Comparison of ENCODE assay signal across 1 cellular context in the genomic region with DNA sequence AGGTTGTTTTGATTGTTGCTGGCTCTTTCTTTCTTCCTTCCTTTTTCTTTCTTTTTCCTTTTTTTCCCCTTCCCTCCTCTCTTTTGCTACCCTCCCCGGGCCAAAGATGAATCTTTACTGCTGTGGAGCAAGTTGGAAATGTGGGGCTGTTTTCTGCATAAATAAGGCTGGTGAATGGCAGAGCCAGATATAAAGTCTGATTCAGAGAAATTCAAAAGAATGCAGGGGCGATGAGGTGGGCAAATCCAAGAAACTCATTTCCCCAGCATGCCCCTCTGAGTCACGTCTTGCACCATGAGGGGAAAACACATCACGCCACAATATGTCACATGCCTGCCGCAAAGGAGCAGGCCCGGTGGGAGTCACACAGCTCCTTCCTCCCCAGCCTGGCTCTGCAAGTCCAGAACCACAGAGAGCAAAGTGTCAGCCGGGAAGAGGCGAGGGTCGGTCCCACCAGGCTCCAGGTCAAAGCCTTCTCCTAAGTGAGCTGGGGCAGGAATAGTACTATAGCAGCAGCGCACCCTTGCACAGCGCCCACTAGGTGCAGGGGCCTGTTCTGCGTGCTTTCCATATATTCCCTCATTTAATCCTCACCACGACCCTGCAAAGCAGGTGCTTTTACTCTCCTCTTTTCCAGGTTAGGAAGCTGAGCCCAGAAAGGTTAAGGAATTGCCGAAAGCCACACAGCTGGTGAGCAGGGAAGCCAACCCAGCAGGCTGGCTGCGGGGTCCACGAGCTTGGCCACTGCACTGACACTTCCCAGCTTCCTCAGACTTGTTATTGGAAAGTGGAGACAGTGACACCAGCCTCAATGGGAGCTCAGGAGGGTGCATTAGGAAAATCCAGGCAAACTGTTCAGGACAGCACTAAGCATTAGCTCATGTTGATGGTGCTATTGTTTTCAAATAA.
TF ChIP-seq lines count a peak whose summit lies in the region.

No MANE protein-coding gene starts in this region.

TF ChIP-seq in HepG2, 621 proteins besides CTCF, POLR2A, EP300 and RAD21 (continued from another document):
- TF ChIP-seq KAT7 (CRISPR knock-in tag; IDR thresholded peaks at IDR 0.05; ENCODE audit: borderline replicate concordance) = no peak
- TF ChIP-seq ZNF33A (CRISPR knock-in tag; IDR thresholded peaks at IDR 0.05; ENCODE audit: borderline replicate concordance) = no peak
- TF ChIP-seq, protein P1, sequence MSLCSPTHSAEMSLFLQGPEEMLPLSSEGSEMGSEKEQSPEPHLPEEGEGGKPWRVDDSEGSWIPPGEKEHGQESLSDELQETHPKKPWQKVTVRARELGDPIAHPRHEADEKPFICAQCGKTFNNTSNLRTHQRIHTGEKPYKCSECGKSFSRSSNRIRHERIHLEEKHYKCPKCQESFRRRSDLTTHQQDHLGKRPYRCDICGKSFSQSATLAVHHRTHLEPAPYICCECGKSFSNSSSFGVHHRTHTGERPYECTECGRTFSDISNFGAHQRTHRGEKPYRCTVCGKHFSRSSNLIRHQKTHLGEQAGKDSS (CRISPR knock-in tag; IDR thresholded peaks at IDR 0.05; ENCODE audit: borderline replicate concordance, low read depth) = no peak; the same call in 1 of the 2 replicates
- TF ChIP-seq, protein P2, sequence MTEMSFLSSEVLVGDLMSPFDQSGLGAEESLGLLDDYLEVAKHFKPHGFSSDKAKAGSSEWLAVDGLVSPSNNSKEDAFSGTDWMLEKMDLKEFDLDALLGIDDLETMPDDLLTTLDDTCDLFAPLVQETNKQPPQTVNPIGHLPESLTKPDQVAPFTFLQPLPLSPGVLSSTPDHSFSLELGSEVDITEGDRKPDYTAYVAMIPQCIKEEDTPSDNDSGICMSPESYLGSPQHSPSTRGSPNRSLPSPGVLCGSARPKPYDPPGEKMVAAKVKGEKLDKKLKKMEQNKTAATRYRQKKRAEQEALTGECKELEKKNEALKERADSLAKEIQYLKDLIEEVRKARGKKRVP (CRISPR knock-in tag; IDR thresholded peaks at IDR 0.05) = no peak
- no peak for TF ChIP-seq SP1 (IDR thresholded peaks at IDR 0.05)
- no peak for TF ChIP-seq SP1 (CRISPR knock-in tag; IDR thresholded peaks at IDR 0.05)
- TF ChIP-seq, protein P3, sequence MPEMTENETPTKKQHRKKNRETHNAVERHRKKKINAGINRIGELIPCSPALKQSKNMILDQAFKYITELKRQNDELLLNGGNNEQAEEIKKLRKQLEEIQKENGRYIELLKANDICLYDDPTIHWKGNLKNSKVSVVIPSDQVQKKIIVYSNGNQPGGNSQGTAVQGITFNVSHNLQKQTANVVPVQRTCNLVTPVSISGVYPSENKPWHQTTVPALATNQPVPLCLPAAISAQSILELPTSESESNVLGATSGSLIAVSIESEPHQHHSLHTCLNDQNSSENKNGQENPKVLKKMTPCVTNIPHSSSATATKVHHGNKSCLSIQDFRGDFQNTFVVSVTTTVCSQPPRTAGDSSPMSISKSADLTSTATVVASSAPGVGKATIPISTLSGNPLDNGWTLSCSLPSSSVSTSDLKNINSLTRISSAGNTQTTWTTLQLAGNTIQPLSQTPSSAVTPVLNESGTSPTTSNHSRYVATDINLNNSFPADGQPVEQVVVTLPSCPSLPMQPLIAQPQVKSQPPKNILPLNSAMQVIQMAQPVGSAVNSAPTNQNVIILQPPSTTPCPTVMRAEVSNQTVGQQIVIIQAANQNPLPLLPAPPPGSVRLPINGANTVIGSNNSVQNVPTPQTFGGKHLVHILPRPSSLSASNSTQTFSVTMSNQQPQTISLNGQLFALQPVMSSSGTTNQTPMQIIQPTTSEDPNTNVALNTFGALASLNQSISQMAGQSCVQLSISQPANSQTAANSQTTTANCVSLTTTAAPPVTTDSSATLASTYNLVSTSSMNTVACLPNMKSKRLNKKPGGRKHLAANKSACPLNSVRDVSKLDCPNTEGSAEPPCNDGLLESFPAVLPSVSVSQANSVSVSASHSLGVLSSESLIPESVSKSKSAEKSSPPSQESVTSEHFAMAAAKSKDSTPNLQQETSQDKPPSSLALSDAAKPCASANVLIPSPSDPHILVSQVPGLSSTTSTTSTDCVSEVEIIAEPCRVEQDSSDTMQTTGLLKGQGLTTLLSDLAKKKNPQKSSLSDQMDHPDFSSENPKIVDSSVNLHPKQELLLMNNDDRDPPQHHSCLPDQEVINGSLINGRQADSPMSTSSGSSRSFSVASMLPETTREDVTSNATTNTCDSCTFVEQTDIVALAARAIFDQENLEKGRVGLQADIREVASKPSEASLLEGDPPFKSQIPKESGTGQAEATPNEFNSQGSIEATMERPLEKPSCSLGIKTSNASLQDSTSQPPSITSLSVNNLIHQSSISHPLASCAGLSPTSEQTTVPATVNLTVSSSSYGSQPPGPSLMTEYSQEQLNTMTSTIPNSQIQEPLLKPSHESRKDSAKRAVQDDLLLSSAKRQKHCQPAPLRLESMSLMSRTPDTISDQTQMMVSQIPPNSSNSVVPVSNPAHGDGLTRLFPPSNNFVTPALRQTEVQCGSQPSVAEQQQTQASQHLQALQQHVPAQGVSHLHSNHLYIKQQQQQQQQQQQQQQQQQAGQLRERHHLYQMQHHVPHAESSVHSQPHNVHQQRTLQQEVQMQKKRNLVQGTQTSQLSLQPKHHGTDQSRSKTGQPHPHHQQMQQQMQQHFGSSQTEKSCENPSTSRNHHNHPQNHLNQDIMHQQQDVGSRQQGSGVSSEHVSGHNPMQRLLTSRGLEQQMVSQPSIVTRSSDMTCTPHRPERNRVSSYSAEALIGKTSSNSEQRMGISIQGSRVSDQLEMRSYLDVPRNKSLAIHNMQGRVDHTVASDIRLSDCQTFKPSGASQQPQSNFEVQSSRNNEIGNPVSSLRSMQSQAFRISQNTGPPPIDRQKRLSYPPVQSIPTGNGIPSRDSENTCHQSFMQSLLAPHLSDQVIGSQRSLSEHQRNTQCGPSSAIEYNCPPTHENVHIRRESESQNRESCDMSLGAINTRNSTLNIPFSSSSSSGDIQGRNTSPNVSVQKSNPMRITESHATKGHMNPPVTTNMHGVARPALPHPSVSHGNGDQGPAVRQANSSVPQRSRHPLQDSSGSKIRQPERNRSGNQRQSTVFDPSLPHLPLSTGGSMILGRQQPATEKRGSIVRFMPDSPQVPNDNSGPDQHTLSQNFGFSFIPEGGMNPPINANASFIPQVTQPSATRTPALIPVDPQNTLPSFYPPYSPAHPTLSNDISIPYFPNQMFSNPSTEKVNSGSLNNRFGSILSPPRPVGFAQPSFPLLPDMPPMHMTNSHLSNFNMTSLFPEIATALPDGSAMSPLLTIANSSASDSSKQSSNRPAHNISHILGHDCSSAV (CRISPR knock-in tag; IDR thresholded peaks at IDR 0.05; ENCODE audit: borderline replicate concordance) = no peak
- TF ChIP-seq FLYWCH1 (CRISPR knock-in tag; IDR thresholded peaks at IDR 0.05) = no peak; the same call in 1 of the 2 replicates
- TF ChIP-seq LCORL (IDR thresholded peaks at IDR 0.05) = no peak
- TF ChIP-seq LCORL (CRISPR knock-in tag; IDR thresholded peaks at IDR 0.05) = 0 out of 2 replicates have a peak, but pooled peaks have one; percentile 15
- no peak for TF ChIP-seq FOSL1 (CRISPR knock-in tag; IDR thresholded peaks at IDR 0.05; ENCODE audit: borderline replicate concordance)
- peak; percentile 12; the same call in 1 of the 2 replicates for TF ChIP-seq ETV5 (CRISPR knock-in tag; IDR thresholded peaks at IDR 0.05; ENCODE audit: borderline replicate concordance)
- TF ChIP-seq ZNF468 (CRISPR knock-in tag; IDR thresholded peaks at IDR 0.05) = no peak
- TF ChIP-seq, protein P4, sequence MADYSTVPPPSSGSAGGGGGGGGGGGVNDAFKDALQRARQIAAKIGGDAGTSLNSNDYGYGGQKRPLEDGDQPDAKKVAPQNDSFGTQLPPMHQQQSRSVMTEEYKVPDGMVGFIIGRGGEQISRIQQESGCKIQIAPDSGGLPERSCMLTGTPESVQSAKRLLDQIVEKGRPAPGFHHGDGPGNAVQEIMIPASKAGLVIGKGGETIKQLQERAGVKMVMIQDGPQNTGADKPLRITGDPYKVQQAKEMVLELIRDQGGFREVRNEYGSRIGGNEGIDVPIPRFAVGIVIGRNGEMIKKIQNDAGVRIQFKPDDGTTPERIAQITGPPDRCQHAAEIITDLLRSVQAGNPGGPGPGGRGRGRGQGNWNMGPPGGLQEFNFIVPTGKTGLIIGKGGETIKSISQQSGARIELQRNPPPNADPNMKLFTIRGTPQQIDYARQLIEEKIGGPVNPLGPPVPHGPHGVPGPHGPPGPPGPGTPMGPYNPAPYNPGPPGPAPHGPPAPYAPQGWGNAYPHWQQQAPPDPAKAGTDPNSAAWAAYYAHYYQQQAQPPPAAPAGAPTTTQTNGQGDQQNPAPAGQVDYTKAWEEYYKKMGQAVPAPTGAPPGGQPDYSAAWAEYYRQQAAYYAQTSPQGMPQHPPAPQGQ (CRISPR knock-in tag; IDR thresholded peaks at IDR 0.05; ENCODE audit: borderline replicate concordance) = no peak
- no peak for TF ChIP-seq POLR2AphosphoS2 (IDR thresholded peaks at IDR 0.05; ENCODE audit: low read depth, low read length)
- peak; percentile 42; the same call in 1 of the 2 replicates for TF ChIP-seq TAF1 (CRISPR knock-in tag; IDR thresholded peaks at IDR 0.05)
- no peak for TF ChIP-seq ISL2 (CRISPR knock-in tag; IDR thresholded peaks at IDR 0.05)
- no peak for TF ChIP-seq NONO (IDR thresholded peaks at IDR 0.05)
- no peak for TF ChIP-seq NONO (CRISPR knock-in tag; conservative IDR thresholded peaks at IDR 0.05)
- 0 out of 2 replicates have a peak, but pooled peaks have one; percentile 10 for TF ChIP-seq ERF (CRISPR knock-in tag; IDR thresholded peaks at IDR 0.05)
- TF ChIP-seq, protein P5, sequence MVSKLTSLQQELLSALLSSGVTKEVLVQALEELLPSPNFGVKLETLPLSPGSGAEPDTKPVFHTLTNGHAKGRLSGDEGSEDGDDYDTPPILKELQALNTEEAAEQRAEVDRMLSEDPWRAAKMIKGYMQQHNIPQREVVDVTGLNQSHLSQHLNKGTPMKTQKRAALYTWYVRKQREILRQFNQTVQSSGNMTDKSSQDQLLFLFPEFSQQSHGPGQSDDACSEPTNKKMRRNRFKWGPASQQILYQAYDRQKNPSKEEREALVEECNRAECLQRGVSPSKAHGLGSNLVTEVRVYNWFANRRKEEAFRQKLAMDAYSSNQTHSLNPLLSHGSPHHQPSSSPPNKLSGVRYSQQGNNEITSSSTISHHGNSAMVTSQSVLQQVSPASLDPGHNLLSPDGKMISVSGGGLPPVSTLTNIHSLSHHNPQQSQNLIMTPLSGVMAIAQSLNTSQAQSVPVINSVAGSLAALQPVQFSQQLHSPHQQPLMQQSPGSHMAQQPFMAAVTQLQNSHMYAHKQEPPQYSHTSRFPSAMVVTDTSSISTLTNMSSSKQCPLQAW (CRISPR knock-in tag; IDR thresholded peaks at IDR 0.05) = peak; percentile 36; the same call in 1 of the 2 replicates
- TF ChIP-seq KLF6 (CRISPR knock-in tag; IDR thresholded peaks at IDR 0.05) = 0 out of 2 replicates have a peak, but pooled peaks have one; percentile 14
- TF ChIP-seq, protein P6, sequence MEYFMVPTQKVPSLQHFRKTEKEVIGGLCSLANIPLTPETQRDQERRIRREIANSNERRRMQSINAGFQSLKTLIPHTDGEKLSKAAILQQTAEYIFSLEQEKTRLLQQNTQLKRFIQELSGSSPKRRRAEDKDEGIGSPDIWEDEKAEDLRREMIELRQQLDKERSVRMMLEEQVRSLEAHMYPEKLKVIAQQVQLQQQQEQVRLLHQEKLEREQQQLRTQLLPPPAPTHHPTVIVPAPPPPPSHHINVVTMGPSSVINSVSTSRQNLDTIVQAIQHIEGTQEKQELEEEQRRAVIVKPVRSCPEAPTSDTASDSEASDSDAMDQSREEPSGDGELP (IDR thresholded peaks at IDR 0.05; ENCODE audit: borderline replicate concordance, low read depth) = no peak
- peak; percentile 61 for TF ChIP-seq ASH2L (IDR thresholded peaks at IDR 0.05; ENCODE audit: insufficient read length, low read depth, low read length)
- peak; percentile 56; the same call in 1 of the 2 replicates for TF ChIP-seq ZFP36L1 (CRISPR knock-in tag; IDR thresholded peaks at IDR 0.05)
- TF ChIP-seq HNRNPH1 (optimal IDR thresholded peaks at IDR 0.05; ENCODE audit: low read depth, low read length) = no peak
- TF ChIP-seq, protein P7, sequence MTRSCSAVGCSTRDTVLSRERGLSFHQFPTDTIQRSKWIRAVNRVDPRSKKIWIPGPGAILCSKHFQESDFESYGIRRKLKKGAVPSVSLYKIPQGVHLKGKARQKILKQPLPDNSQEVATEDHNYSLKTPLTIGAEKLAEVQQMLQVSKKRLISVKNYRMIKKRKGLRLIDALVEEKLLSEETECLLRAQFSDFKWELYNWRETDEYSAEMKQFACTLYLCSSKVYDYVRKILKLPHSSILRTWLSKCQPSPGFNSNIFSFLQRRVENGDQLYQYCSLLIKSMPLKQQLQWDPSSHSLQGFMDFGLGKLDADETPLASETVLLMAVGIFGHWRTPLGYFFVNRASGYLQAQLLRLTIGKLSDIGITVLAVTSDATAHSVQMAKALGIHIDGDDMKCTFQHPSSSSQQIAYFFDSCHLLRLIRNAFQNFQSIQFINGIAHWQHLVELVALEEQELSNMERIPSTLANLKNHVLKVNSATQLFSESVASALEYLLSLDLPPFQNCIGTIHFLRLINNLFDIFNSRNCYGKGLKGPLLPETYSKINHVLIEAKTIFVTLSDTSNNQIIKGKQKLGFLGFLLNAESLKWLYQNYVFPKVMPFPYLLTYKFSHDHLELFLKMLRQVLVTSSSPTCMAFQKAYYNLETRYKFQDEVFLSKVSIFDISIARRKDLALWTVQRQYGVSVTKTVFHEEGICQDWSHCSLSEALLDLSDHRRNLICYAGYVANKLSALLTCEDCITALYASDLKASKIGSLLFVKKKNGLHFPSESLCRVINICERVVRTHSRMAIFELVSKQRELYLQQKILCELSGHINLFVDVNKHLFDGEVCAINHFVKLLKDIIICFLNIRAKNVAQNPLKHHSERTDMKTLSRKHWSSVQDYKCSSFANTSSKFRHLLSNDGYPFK (CRISPR knock-in tag; IDR thresholded peaks at IDR 0.05; ENCODE audit: borderline replicate concordance) = 0 out of 2 replicates have a peak, but pooled peaks have one; percentile 34
- TF ChIP-seq, protein P8, sequence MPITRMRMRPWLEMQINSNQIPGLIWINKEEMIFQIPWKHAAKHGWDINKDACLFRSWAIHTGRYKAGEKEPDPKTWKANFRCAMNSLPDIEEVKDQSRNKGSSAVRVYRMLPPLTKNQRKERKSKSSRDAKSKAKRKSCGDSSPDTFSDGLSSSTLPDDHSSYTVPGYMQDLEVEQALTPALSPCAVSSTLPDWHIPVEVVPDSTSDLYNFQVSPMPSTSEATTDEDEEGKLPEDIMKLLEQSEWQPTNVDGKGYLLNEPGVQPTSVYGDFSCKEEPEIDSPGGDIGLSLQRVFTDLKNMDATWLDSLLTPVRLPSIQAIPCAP (CRISPR knock-in tag; IDR thresholded peaks at IDR 0.05; ENCODE audit: low read depth) = no peak
